ENCODE assay signal across 12 cellular contexts in the genomic region with DNA sequence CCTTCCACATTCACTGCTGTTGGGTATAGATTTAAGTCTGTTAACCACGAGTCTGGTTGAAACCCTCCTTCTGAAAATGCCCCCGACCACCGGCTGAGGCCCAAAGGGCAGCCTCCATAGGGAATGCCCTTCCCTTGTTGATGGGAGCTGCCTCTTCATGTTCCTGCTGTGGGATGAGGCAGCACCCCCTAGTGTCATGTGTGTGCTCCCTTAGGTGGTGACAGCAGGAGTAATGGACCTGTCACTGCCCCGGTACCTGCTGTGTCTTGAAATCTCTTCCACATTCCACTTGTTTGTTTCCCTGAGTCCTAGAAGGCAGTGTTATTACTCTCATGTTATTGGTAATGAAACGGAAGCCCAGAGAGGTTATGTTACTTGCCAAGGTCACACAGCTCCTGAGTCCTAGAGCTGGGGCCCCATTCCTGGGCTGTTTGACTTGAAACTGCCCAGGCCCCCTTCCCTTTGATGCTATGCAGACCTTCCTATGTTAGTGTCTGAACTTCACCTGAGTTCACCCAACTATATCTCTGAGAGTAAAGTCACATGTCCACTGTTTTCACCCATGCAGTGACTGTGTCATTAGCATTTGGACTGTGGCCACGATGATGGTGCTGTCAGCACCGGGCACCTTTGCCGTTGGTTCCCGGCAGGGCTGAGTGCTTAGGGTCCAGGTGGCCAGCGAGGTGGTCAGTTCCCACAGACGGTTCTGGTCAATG.
A peak's percentile ranks its signal among the peaks of the same experiment; 100 is the strongest.
DNase-seq lines count a peak whose midpoint lies in the region; ATAC-seq, FAIRE-seq and TF ChIP-seq lines count a peak whose summit lies in the region.
"Had no signal": no experiment of that assay in that cellular context is flagged by ENCODE, and none has a peak within 500 bp of the region (broad histone marks: within the 10 kb centered on the region; RNA-seq: fewer than 3 reads in every experiment).

No MANE protein-coding gene starts in this region.

- no peak overlapping the region for H3K9ac ChIP-seq in OCI-LY3 (ENCODE audit: low read length)

- H3K36me3 ChIP-seq in heart left ventricle (peaks cover 0 to 50% (median 3%) of the 10 kb centered on the region in 9 donors), OCI-LY3 (replicated peaks; ENCODE audit: low read depth, low read length) (peaks cover 29% of the 10 kb centered on the region), lower lobe of right lung (peaks cover 43% of the 10 kb centered on the region)

- intact Hi-C loops in heart left ventricle (cut with DNase I) = no loop called here
- intact Hi-C loops in left cardiac atrium (cut with DNase I) = no loop called here
- intact Hi-C loops in lower lobe of right lung (cut with DNase I) = no loop called here

- peak; percentile 72 for FAIRE-seq in urothelium cell line (lab: Jason Lieb, UNC)

- H3K9me3 ChIP-seq in heart left ventricle = no peaks in the 10 kb centered on the region
- no peaks in the 10 kb centered on the region for H3K9me3 ChIP-seq in OCI-LY3 (ENCODE audit: insufficient read depth, low read length)
- H3K9me3 ChIP-seq in lower lobe of right lung = no peaks in the 10 kb centered on the region

- H4K20me1 ChIP-seq in OCI-LY3 (ENCODE audit: insufficient read depth, low read length) = peaks cover 93% of the 10 kb centered on the region

- H3K27ac ChIP-seq in heart left ventricle (no peak overlapping the region), OCI-LY3 (ENCODE audit: low read length) (no peak overlapping the region), lower lobe of right lung (no peak overlapping the region)
- H3K27ac ChIP-seq: SK-N-MC had no signal

- TF ChIP-seq POLR2A in heart left ventricle (IDR thresholded peaks at IDR 0.05) = no peak

- H3K4me1 ChIP-seq in heart left ventricle (peaks cover 0 to 16% (median 1%) of the 10 kb centered on the region in 12 donors), OCI-LY3 (ENCODE audit: low read length) (peaks cover 15% of the 10 kb centered on the region), lower lobe of right lung (peaks cover 16% of the 10 kb centered on the region)

- peaks cover 6% of the 10 kb centered on the region; the same call in 1 of the 2 replicates for H3K79me2 ChIP-seq in OCI-LY3 (ENCODE audit: low read length)

- 61 to 84% (median 71%) methylated on average over 10 to 11 of the region's 11 CpGs for WGBS in heart left ventricle, 4 donors

- no peak for DNase-seq in heart left ventricle
- no peak for DNase-seq in left cardiac atrium
- DNase-seq in fibroblast of mammary gland (ENCODE audit: low read depth) = no peak
- DNase-seq in urothelium cell line (ENCODE audit: low spot score) = no peak
- no peak for DNase-seq in lower lobe of right lung
- DNase-seq in NCI-H1092 treated with DMSO at 0.1 percent for 48 hours (lab: John Stamatoyannopoulos, UW) = no peak
- DNase-seq: activated CD8-positive, alpha-beta memory T cell treated with anti-CD3 and anti-CD28 coated beads, Interleukin-2, amount 50 U/mL, for 48 hours; natural killer cell; stimulated activated CD4-positive, alpha-beta T cell treated with anti-CD3 and anti-CD28 coated beads, Interleukin-1b, Interleukin-23, amount 100 ng/mL, for 48 hours had no signal

- H2AFZ ChIP-seq in OCI-LY3 (ENCODE audit: low read depth, low read length) = no peak overlapping the region

- ATAC-seq in heart left ventricle (peak in 3 of 4 donors; percentile 32 to 52 (median 35)), left cardiac atrium (no peak), lower lobe of right lung (no peak), HG03565 (IDR thresholded peaks at IDR 0.05; ENCODE audit: unreplicated experiment) (no peak)
- ATAC-seq: natural killer cell had no signal

- TF ChIP-seq CTCF in heart left ventricle (IDR thresholded peaks at IDR 0.05) = peak in 4 of 12 donors; percentile 11 to 27 (median 14)
- TF ChIP-seq CTCF in OCI-LY3 (IDR thresholded peaks at IDR 0.05; ENCODE audit: low read depth, low read length) = peak; percentile 22
- peak; percentile 19 for TF ChIP-seq CTCF in fibroblast of mammary gland (conservative IDR thresholded peaks at IDR 0.05; ENCODE audit: control insufficient read depth, insufficient read depth, low read depth, low read length)
- TF ChIP-seq CTCF in lower lobe of right lung (IDR thresholded peaks at IDR 0.05) = no peak

- H3K27me3 ChIP-seq in heart left ventricle = no peaks in the 10 kb centered on the region
- H3K27me3 ChIP-seq in OCI-LY3 (ENCODE audit: low read depth, low read length) = no peaks in the 10 kb centered on the region
- H3K27me3 ChIP-seq in lower lobe of right lung (ENCODE audit: low read depth) = no peaks in the 10 kb centered on the region

- H3K4me2 ChIP-seq in OCI-LY3 (ENCODE audit: low read length) = no peak overlapping the region

- no peak overlapping the region for H3K4me3 ChIP-seq in heart left ventricle
- H3K4me3 ChIP-seq in OCI-LY3 (ENCODE audit: low read length) = no peak overlapping the region
- H3K4me3 ChIP-seq in fibroblast of mammary gland (ENCODE audit: control insufficient read depth, low read depth, low read length) = no peak overlapping the region
- no peak overlapping the region for H3K4me3 ChIP-seq in lower lobe of right lung
- H3K4me3 ChIP-seq: SK-N-MC had no signal

Comparison
In these comparisons a context has a peak if more than half of its experiments do, and no peak if none do; other contexts are left out.
1. ATAC-seq: peak in heart left ventricle (3 of 4); none in left cardiac atrium (0 of 2), lower lobe of right lung (0 of 2) and HG03565 (single experiment).